Comparison of ENCODE assay signal across 8 cellular contexts in genomic region chr11:67483901-67484665, GRCh38. TPM values are rescaled to one million over a fixed set of nuclear protein-coding genes. Genes with fewer than 3 reads are reported as not detected.
A peak's percentile ranks its signal among the peaks of the same experiment; 100 is the strongest.
DNase-seq lines count a peak whose midpoint lies in the region; ATAC-seq and TF ChIP-seq lines count a peak whose summit lies in the region.

No MANE protein-coding gene starts in this region.

- H3K4me3 ChIP-seq in HCT116 (replicated peaks in 1 of 2; ENCODE audit: low read depth in 1 of 2, low read length in 2 of 2): peak overlapping the region; percentile 51 to 61; a peak in 3 of 4 replicates
- H3K4me3 ChIP-seq in fibroblast of villous mesenchyme (ENCODE audit: low read depth, low read length): peak overlapping the region; percentile 72

- H3K27me3 Mint-ChIP-seq in activated B cell treated with CpG ODN at 0.5 μM for 24 hours: no peaks in the 10 kb centered on the region

- no peaks in the 10 kb centered on the region for H3K36me3 ChIP-seq in HCT116 (ENCODE audit: control insufficient read depth in 1 of 2, insufficient read depth in 2 of 2, low read length in 2 of 2)

- POLR2A ChIA-PET in HCT116 (lab: Charles Lee): no interaction called here
- POLR2A ChIA-PET in activated B cell treated with CpG ODN at 0.5 μM for 24 hours (lab: Charles Lee): interaction anchor here (0.6 to 11.1 kb wide), 17 partner anchors 10 to 133 kb away, joined by 3 to 189 read pairs (median 10); partner anchors contain the start of genes CORO1B, GSTP1, POLD4 and PPP1CA

- no peaks in the 10 kb centered on the region for H4K20me1 ChIP-seq in HCT116 (ENCODE audit: insufficient read depth)

- ATAC-seq in HCT116 (no peak), activated B cell treated with CpG ODN at 0.5 μM for 24 hours (ENCODE audit: low read depth) (no peak)
- peak; percentile 40 for ATAC-seq in stimulated activated effector memory CD8-positive, alpha-beta T cell treated with anti-CD3 and anti-CD28 coated beads, Interleukin-12 subunit alpha, Interleukin-12 subunit beta, amount 100 ng/mL, for 72 hours

- TF ChIP-seq RAD21 in HCT116 (IDR thresholded peaks at IDR 0.05; ENCODE audit: low read depth): no peak

- H3K36me3 Mint-ChIP-seq in activated B cell treated with CpG ODN at 0.5 μM for 24 hours (ENCODE audit: low read depth): peaks cover 49% of the 10 kb centered on the region
- peaks cover 62% of the 10 kb centered on the region for H3K36me3 Mint-ChIP-seq in stimulated activated effector memory CD8-positive, alpha-beta T cell treated with anti-CD3 and anti-CD28 coated beads, Interleukin-12 subunit alpha, Interleukin-12 subunit beta, amount 100 ng/mL, for 72 hours

- no peak for DNase-seq in HCT116 (ENCODE audit: low read depth, low spot score)
- DNase-seq in activated B cell treated with CpG ODN at 0.5 μM for 24 hours: peak; percentile 34
- DNase-seq in fibroblast of villous mesenchyme (ENCODE audit: low read depth): no peak
- peak in 1 of 2 donors; percentile 78 for DNase-seq in stimulated activated effector memory CD8-positive, alpha-beta T cell treated with anti-CD3 and anti-CD28 coated beads, Interleukin-12 subunit alpha, Interleukin-12 subunit beta, amount 100 ng/mL, for 72 hours (ENCODE audit: low spot score in 2 of 2)
- DNase-seq in glomerular visceral epithelial cell (ENCODE audit: extremely low spot score): no peak
- no peak for DNase-seq in epidermal melanocyte (ENCODE audit: insufficient read length, low spot score)
- no peak for DNase-seq in A172 (ENCODE audit: low spot score)
- DNase-seq in COR-L47 (lab: John Stamatoyannopoulos, UW): no peak

- H3K9me3 ChIP-seq in HCT116 (ENCODE audit: control insufficient read depth in 1 of 2, insufficient read depth in 1 of 2, low read depth in 1 of 2, low read length in 2 of 2): no peaks in the 10 kb centered on the region

- H3K4me1 Mint-ChIP-seq in activated B cell treated with CpG ODN at 0.5 μM for 24 hours: peaks cover 60% of the 10 kb centered on the region
- peaks cover 67% of the 10 kb centered on the region for H3K4me1 Mint-ChIP-seq in stimulated activated effector memory CD8-positive, alpha-beta T cell treated with anti-CD3 and anti-CD28 coated beads, Interleukin-12 subunit alpha, Interleukin-12 subunit beta, amount 100 ng/mL, for 72 hours

- intact Hi-C loops in HCT116 (cut with micrococcal nuclease): no loop called here
- intact Hi-C loops in activated B cell treated with CpG ODN at 0.5 μM for 24 hours (cut with micrococcal nuclease): loop anchor here (1.0 to 2.0 kb wide), 4 partner anchors 48 to 131 kb away; partner anchors contain the start of genes POLD4 and RPS6KB2

- no peaks in the 10 kb centered on the region for H3K9me2 ChIP-seq in HCT116 (ENCODE audit: insufficient read depth)

- BruUV-seq in HCT116 (replicated peaks; lab: Mats Ljungman, UMichigan): no TSS peak

- RAD21 ChIA-PET in HCT116 (lab: Charles Lee; ENCODE audit: low non-redundant PET in 1 of 2, low total read pairs in 2 of 2, uncharacterized antibody in 2 of 2, unreplicated experiment in 2 of 2): no interaction called here

- H2AFZ ChIP-seq in HCT116 (ENCODE audit: low read depth, low read length, poor library complexity, severe bottlenecking): no peak overlapping the region

- H3K9me3 Mint-ChIP-seq in activated B cell treated with CpG ODN at 0.5 μM for 24 hours: no peaks in the 10 kb centered on the region
- H3K9me3 Mint-ChIP-seq in stimulated activated effector memory CD8-positive, alpha-beta T cell treated with anti-CD3 and anti-CD28 coated beads, Interleukin-12 subunit alpha, Interleukin-12 subunit beta, amount 100 ng/mL, for 72 hours: peaks cover 2% of the 10 kb centered on the region

- H3K27ac Mint-ChIP-seq in activated B cell treated with CpG ODN at 0.5 μM for 24 hours: peak overlapping the region; percentile 98
- peak overlapping the region; percentile 97 for H3K27ac Mint-ChIP-seq in stimulated activated effector memory CD8-positive, alpha-beta T cell treated with anti-CD3 and anti-CD28 coated beads, Interleukin-12 subunit alpha, Interleukin-12 subunit beta, amount 100 ng/mL, for 72 hours

- no peak for TF ChIP-seq CTCF in HCT116 (IDR thresholded peaks at IDR 0.05 in 2 of 3, conservative IDR thresholded peaks at IDR 0.05 in 1 of 3; ENCODE audit: borderline replicate concordance in 1 of 3, insufficient read depth in 1 of 3, low read depth in 2 of 3, low read length in 2 of 3)
- TF ChIP-seq CTCF in activated B cell treated with CpG ODN at 0.5 μM for 24 hours (IDR thresholded peaks at IDR 0.05): no peak
- no peak for TF ChIP-seq CTCF in fibroblast of villous mesenchyme (IDR thresholded peaks at IDR 0.05; ENCODE audit: insufficient read depth, low read depth, low read length)

- CTCF ChIA-PET in HCT116 (lab: Charles Lee): no interaction called here
- CTCF ChIA-PET in activated B cell treated with CpG ODN at 0.5 μM for 24 hours (lab: Charles Lee): interaction anchor here (0.6 to 1.4 kb wide), 2 partner anchors 16 to 142 kb away, joined by 3 to 6 read pairs; no protein-coding TSS in a partner anchor

- peaks cover 7% of the 10 kb centered on the region; the same call in 1 of the 2 replicates for H3K79me2 ChIP-seq in HCT116 (ENCODE audit: insufficient read depth, low read length)

- no peaks in the 10 kb centered on the region for H3K27me3 ChIP-seq in HCT116 (ENCODE audit: insufficient read depth, low read length)

- no peak for TF ChIP-seq POLR2A in HCT116 (IDR thresholded peaks at IDR 0.05; ENCODE audit: borderline replicate concordance, extremely low read depth, insufficient read depth, insufficient read length)

- no peak overlapping the region; the same call in 1 of the 2 replicates for H3K27ac ChIP-seq in HCT116 (ENCODE audit: low read depth, low read length)

- H3K4me3 Mint-ChIP-seq in activated B cell treated with CpG ODN at 0.5 μM for 24 hours: peak overlapping the region; percentile 93
- H3K4me3 Mint-ChIP-seq in stimulated activated effector memory CD8-positive, alpha-beta T cell treated with anti-CD3 and anti-CD28 coated beads, Interleukin-12 subunit alpha, Interleukin-12 subunit beta, amount 100 ng/mL, for 72 hours: peak overlapping the region; percentile 98

- H3K9ac ChIP-seq in HCT116 (ENCODE audit: low read length): no peak overlapping the region

- peaks cover 7 to 28% of the 10 kb centered on the region in 2 experiments; a peak in 3 of 4 replicates for H3K4me1 ChIP-seq in HCT116 (ENCODE audit: control insufficient read depth in 1 of 2, insufficient read depth in 2 of 2, low read length in 2 of 2)

- peak overlapping the region; percentile 83 for H3K4me2 ChIP-seq in HCT116 (ENCODE audit: low read length)

TF ChIP-seq in HCT116, 20 proteins besides CTCF, POLR2A, EP300 and RAD21 (continues in another document):
- TF ChIP-seq EZH2phosphoT487 (IDR thresholded peaks at IDR 0.05; ENCODE audit: borderline replicate concordance) (no peak), JUND (IDR thresholded peaks at IDR 0.05) (no peak), EGR1 (IDR thresholded peaks at IDR 0.05; ENCODE audit: low read depth) (no peak), SRF (IDR thresholded peaks at IDR 0.05; ENCODE audit: low read depth) (no peak), YY1 (IDR thresholded peaks at IDR 0.05; ENCODE audit: extremely low read depth, insufficient replicate concordance, low read depth, low read length) (no peak), EZH2 (IDR thresholded peaks at IDR 0.05) (no peak), ZBTB33 (IDR thresholded peaks at IDR 0.05; ENCODE audit: extremely low read depth, insufficient replicate concordance, low read length) (no peak), ELF1 (IDR thresholded peaks at IDR 0.05; ENCODE audit: borderline replicate concordance, low read depth) (no peak), CBX3 (IDR thresholded peaks at IDR 0.05; ENCODE audit: low read depth) (no peak)

RNA-seq across cellular contexts. Expression of gene AIP, which starts 1.3 kb away (rescaled TPM):
- total RNA-seq in HCT116 (2021; ENCODE audit: unreplicated experiment) (61.0 TPM), activated B cell treated with CpG ODN at 0.5 μM for 24 hours (108 and 114 TPM in 2 replicates), fibroblast of villous mesenchyme (42.7 and 55.1 TPM in 2 replicates)
- 83.5 and 95.5 TPM in 2 replicates for polyA plus RNA-seq in HCT116 (2012)
- 95.8 and 99.9 TPM in 2 replicates for total RNA-seq in A172 (2014; rRNA removed; shearing (Covaris generic))

RNA-seq across cellular contexts. Expression of gene TMEM134, which starts 15.0 kb away (rescaled TPM):
- total RNA-seq in HCT116 (2021; ENCODE audit: unreplicated experiment) (44.2 TPM), activated B cell treated with CpG ODN at 0.5 μM for 24 hours (76.0 and 83.5 TPM in 2 replicates), fibroblast of villous mesenchyme (18.4 and 18.6 TPM in 2 replicates)
- 42.4 and 52.3 TPM in 2 replicates for polyA plus RNA-seq in HCT116 (2012)
- 14.0 and 20.0 TPM in 2 replicates for total RNA-seq in A172 (2014; rRNA removed; shearing (Covaris generic))

RNA-seq across cellular contexts. Expression of gene PITPNM1, which starts 21.1 kb away (rescaled TPM):
- total RNA-seq in HCT116 (2021; ENCODE audit: unreplicated experiment): 79.5 TPM
- polyA plus RNA-seq in HCT116 (2012): 44.7 and 63.3 TPM in 2 replicates
- 103 and 111 TPM in 2 replicates for total RNA-seq in activated B cell treated with CpG ODN at 0.5 μM for 24 hours
- total RNA-seq in fibroblast of villous mesenchyme: 21.9 and 22.9 TPM in 2 replicates
- 27.0 and 29.9 TPM in 2 replicates for total RNA-seq in A172 (2014; rRNA removed; shearing (Covaris generic))

RNA-seq across cellular contexts. Expression of gene CDK2AP2, which starts 23.9 kb away (rescaled TPM):
- total RNA-seq in HCT116 (2021; ENCODE audit: unreplicated experiment) (53.6 TPM), activated B cell treated with CpG ODN at 0.5 μM for 24 hours (67.1 and 68.5 TPM in 2 replicates), fibroblast of villous mesenchyme (13.5 and 16.8 TPM in 2 replicates)
- polyA plus RNA-seq in HCT116 (2012): 82.3 and 90.6 TPM in 2 replicates
- total RNA-seq in A172 (2014; rRNA removed; shearing (Covaris generic)): 48.4 and 50.9 TPM in 2 replicates

RNA-seq across cellular contexts. Expression of gene CABP4, which starts 28.9 kb away (rescaled TPM):
- total RNA-seq in HCT116 (2021; ENCODE audit: unreplicated experiment) (not detected), activated B cell treated with CpG ODN at 0.5 μM for 24 hours (2.1 and 3.0 TPM in 2 replicates), fibroblast of villous mesenchyme (not detected in 2 replicates)
- polyA plus RNA-seq in HCT116 (2012): 0.08 TPM in 1 of 2 replicates, not detected in the other
- total RNA-seq in A172 (2014; rRNA removed; shearing (Covaris generic)): not detected in 2 replicates
